ENCODE assay signal across 9 cellular contexts in genomic region chr20:3312940-3313656, GRCh38.
DNase-seq lines count a peak whose midpoint lies in the region; ATAC-seq and TF ChIP-seq lines count a peak whose summit lies in the region.
"Had no signal": no experiment of that assay in that cellular context is flagged by ENCODE, and none has a peak within 500 bp of the region (broad histone marks: within the 10 kb centered on the region; RNA-seq: fewer than 3 reads in every experiment).

No MANE protein-coding gene starts in this region.

- no peak overlapping the region for H3K4me3 ChIP-seq in AG10803 (ENCODE audit: low read length)
- H3K4me3 ChIP-seq in epithelial cell of proximal tubule (ENCODE audit: low read depth, low read length): no peak overlapping the region

- TF ChIP-seq CTCF in AG10803 (conservative IDR thresholded peaks at IDR 0.05; ENCODE audit: low read length) (no peak), epithelial cell of proximal tubule (conservative IDR thresholded peaks at IDR 0.05; ENCODE audit: low read depth, low read length) (no peak), GM10248 (IDR thresholded peaks at IDR 0.05; ENCODE audit: control extremely low read depth, extremely low read depth, low read depth, missing control alignments) (no peak)

- CTCF ChIA-PET in GM10248 (lab: Yijun Ruan, JAX): interaction anchor here (0.9 to 4.5 kb wide), 2 partner anchors 8 to 107 kb away, joined by 3 to 26 read pairs; no protein-coding TSS in a partner anchor

- H3K4me1 Mint-ChIP-seq in activated T-cell treated with anti-CD3 and anti-CD28 coated beads, Interleukin-2, amount 50 U/mL, for 72 hours (ENCODE audit: low read depth): no peaks in the 10 kb centered on the region

- no peak overlapping the region for H3K27ac Mint-ChIP-seq in activated T-cell treated with anti-CD3 and anti-CD28 coated beads, Interleukin-2, amount 50 U/mL, for 72 hours

- no peak for ATAC-seq in activated T-cell treated with anti-CD3 and anti-CD28 coated beads, Interleukin-2, amount 50 U/mL, for 72 hours (replicated peaks in 1 of 2)

- H3K9me3 Mint-ChIP-seq in activated T-cell treated with anti-CD3 and anti-CD28 coated beads, Interleukin-2, amount 50 U/mL, for 72 hours: no peaks in the 10 kb centered on the region

- H3K27me3 Mint-ChIP-seq in activated T-cell treated with anti-CD3 and anti-CD28 coated beads, Interleukin-2, amount 50 U/mL, for 72 hours (ENCODE audit: low read depth): no peaks in the 10 kb centered on the region

- no peaks in the 10 kb centered on the region for H3K36me3 Mint-ChIP-seq in activated T-cell treated with anti-CD3 and anti-CD28 coated beads, Interleukin-2, amount 50 U/mL, for 72 hours (ENCODE audit: insufficient read depth in 2 of 2)

- H3K4me3 Mint-ChIP-seq in activated T-cell treated with anti-CD3 and anti-CD28 coated beads, Interleukin-2, amount 50 U/mL, for 72 hours: no peak overlapping the region

- peak; percentile 84 for DNase-seq in AG10803 (ENCODE audit: low read depth)
- DNase-seq in NOMO-1 (lab: John Stamatoyannopoulos, UW; ENCODE audit: unreplicated experiment in 2 of 2): peak; percentile 77 to 79
- DNase-seq in epithelial cell of proximal tubule (ENCODE audit: low read depth): peak; percentile 56
- DNase-seq in myocyte (ENCODE audit: low read depth): peak; percentile 69
- DNase-seq in GM10248 (ENCODE audit: extremely low spot score): no peak
- DNase-seq in activated T-cell treated with anti-CD3 and anti-CD28 coated beads, Interleukin-2, amount 50 U/mL, for 72 hours: no peak
- DNase-seq in HK-2 (ENCODE audit: unreplicated experiment): no peak
- no peak for DNase-seq in SW 1271 (lab: John Stamatoyannopoulos, UW)
- DNase-seq: effector CD8-positive, alpha-beta T cell had no signal

- POLR2A ChIA-PET in GM10248 (lab: Yijun Ruan, JAX): no interaction called here

Comparison
In these comparisons a context has a peak if more than half of its experiments do, and no peak if none do; other contexts are left out.
1. DNase-seq: peak in AG10803 (single experiment), NOMO-1 (2 of 2), epithelial cell of proximal tubule (single experiment) and myocyte (single experiment); none in GM10248 (single experiment), activated T-cell treated with anti-CD3 and anti-CD28 coated beads, Interleukin-2, amount 50 U/mL, for 72 hours (0 of 2), HK-2 (single experiment) and SW 1271 (0 of 2).